Comparison of ENCODE assay signal across 12 cellular contexts in genomic region chr5:78127875-78128274, GRCh38.
A peak's percentile ranks its signal among the peaks of the same experiment; 100 is the strongest.
DNase-seq lines count a peak whose midpoint lies in the region; ATAC-seq and TF ChIP-seq lines count a peak whose summit lies in the region.
"Had no signal": no experiment of that assay in that cellular context is flagged by ENCODE, and none has a peak within 500 bp of the region (broad histone marks: within the 10 kb centered on the region; RNA-seq: fewer than 3 reads in every experiment).

No MANE protein-coding gene starts in this region.

- H3K9me3 Mint-ChIP-seq in stimulated activated memory B cell treated with anti-CD40 and anti-IgM and Interleukin-4, amounts not matched to agents 10 μg/mL and 1 μg/mL and 100 μg/mL, for 72 hours = no peaks in the 10 kb centered on the region

- peak; percentile 6 for DNase-seq in ELR (ENCODE audit: low read depth)
- DNase-seq in LNCaP clone FGC (ENCODE audit: low read depth) = no peak
- no peak for DNase-seq in choroid plexus epithelial cell (ENCODE audit: low read depth)
- DNase-seq in osteoblast (ENCODE audit: insufficient read length, low spot score, missing footprints) = no peak
- DNase-seq: NCI-H1694, substantia nigra had no signal

- H3K36me3 ChIP-seq in osteoblast (ENCODE audit: insufficient read depth, low read length) = peaks cover 5% of the 10 kb centered on the region
- H3K36me3 ChIP-seq: cardiac muscle cell had no signal

- no peaks in the 10 kb centered on the region for H3K27me3 Mint-ChIP-seq in stimulated activated memory B cell treated with anti-CD40 and anti-IgM and Interleukin-4, amounts not matched to agents 10 μg/mL and 1 μg/mL and 100 μg/mL, for 72 hours

- no peaks in the 10 kb centered on the region for H4K20me1 ChIP-seq in osteoblast (ENCODE audit: insufficient read depth, low read length)

- H3K4me1 Mint-ChIP-seq in stimulated activated memory B cell treated with anti-CD40 and anti-IgM and Interleukin-4, amounts not matched to agents 10 μg/mL and 1 μg/mL and 100 μg/mL, for 72 hours = no peaks in the 10 kb centered on the region

- no peaks in the 10 kb centered on the region for H3K79me2 ChIP-seq in osteoblast (ENCODE audit: insufficient read depth, low read length)

- H3K9me3 ChIP-seq in osteoblast (ENCODE audit: low read depth, low read length) = no peaks in the 10 kb centered on the region

- ATAC-seq in HG02840 (IDR thresholded peaks at IDR 0.05; ENCODE audit: low FRiP score, unreplicated experiment) (no peak), GM18511 (IDR thresholded peaks at IDR 0.05; ENCODE audit: unreplicated experiment) (no peak)
- ATAC-seq in stimulated activated memory B cell treated with anti-CD40 and anti-IgM and Interleukin-4, amounts not matched to agents 10 μg/mL and 1 μg/mL and 100 μg/mL, for 72 hours = no peak

- no peak overlapping the region for H3K4me2 ChIP-seq in osteoblast (ENCODE audit: insufficient read depth, low read length)

- no peak overlapping the region for H3K4me3 Mint-ChIP-seq in stimulated activated memory B cell treated with anti-CD40 and anti-IgM and Interleukin-4, amounts not matched to agents 10 μg/mL and 1 μg/mL and 100 μg/mL, for 72 hours

- no peak overlapping the region for H3K27ac Mint-ChIP-seq in stimulated activated memory B cell treated with anti-CD40 and anti-IgM and Interleukin-4, amounts not matched to agents 10 μg/mL and 1 μg/mL and 100 μg/mL, for 72 hours

- H3K4me3 ChIP-seq in LNCaP clone FGC (ENCODE audit: low read depth, low read length) (no peak overlapping the region), choroid plexus epithelial cell (ENCODE audit: low read depth, low read length) (no peak overlapping the region), osteoblast (ENCODE audit: insufficient read depth, low read length) (no peak overlapping the region)
- H3K4me3 ChIP-seq: cardiac muscle cell, lung had no signal

- peaks cover 22% of the 10 kb centered on the region for H3K36me3 Mint-ChIP-seq in stimulated activated memory B cell treated with anti-CD40 and anti-IgM and Interleukin-4, amounts not matched to agents 10 μg/mL and 1 μg/mL and 100 μg/mL, for 72 hours

- TF ChIP-seq CTCF in LNCaP clone FGC (IDR thresholded peaks at IDR 0.05; ENCODE audit: control insufficient read depth, extremely low read depth, insufficient read depth) (peak; percentile 36), choroid plexus epithelial cell (conservative IDR thresholded peaks at IDR 0.05; ENCODE audit: low read depth, low read length) (peak; percentile 46), osteoblast (IDR thresholded peaks at IDR 0.05; ENCODE audit: extremely low read depth, low read depth, low read length) (peak; percentile 19)

- no peak overlapping the region for H3K27ac ChIP-seq in osteoblast (ENCODE audit: low read depth, low read length)
- H3K27ac ChIP-seq: cardiac muscle cell, HL-60 had no signal

- H3K4me1 ChIP-seq in osteoblast (ENCODE audit: insufficient read depth, low read length) = no peaks in the 10 kb centered on the region

- no peak overlapping the region for H2AFZ ChIP-seq in osteoblast (ENCODE audit: low read length)

- no peaks in the 10 kb centered on the region for H3K27me3 ChIP-seq in osteoblast (ENCODE audit: insufficient read depth, low read length)
- H3K27me3 ChIP-seq: cardiac muscle cell had no signal
